ENCODE assay signal across 9 cellular contexts in genomic region chr2:121479882-121480522, GRCh38. TPM values are rescaled to one million over a fixed set of nuclear protein-coding genes. Genes with fewer than 3 reads are reported as not detected.
DNase-seq lines count a peak whose midpoint lies in the region; ATAC-seq and TF ChIP-seq lines count a peak whose summit lies in the region.
"Had no signal": no experiment of that assay in that cellular context is flagged by ENCODE, and none has a peak within 500 bp of the region (broad histone marks: within the 10 kb centered on the region; RNA-seq: fewer than 3 reads in every experiment).

No MANE protein-coding gene starts in this region.

- no peak overlapping the region for H3K4me3 Mint-ChIP-seq in activated CD4-positive, alpha-beta T cell treated with anti-CD3 and anti-CD28 coated beads, Interleukin-2, amount 10 ng/mL, durations not matched to agents 7 days and 5 days
- no peak overlapping the region for H3K4me3 Mint-ChIP-seq in activated CD4-positive, alpha-beta T cell treated with anti-CD3 and anti-CD28 coated beads, Interleukin-2, amount 10 ng/mL, durations not matched to agents 24 days and 14 days

- ATAC-seq in heart left ventricle: peak; percentile 31 to 62 (median 46)
- ATAC-seq in upper lobe of left lung (ENCODE audit: low FRiP score in 2 of 2): peak; percentile 35 to 39
- no peak for ATAC-seq in HG02588 (IDR thresholded peaks at IDR 0.05; ENCODE audit: unreplicated experiment)

- peak; percentile 20 for TF ChIP-seq CTCF in OCI-LY3 (IDR thresholded peaks at IDR 0.05; ENCODE audit: low read depth, low read length)
- TF ChIP-seq CTCF in heart left ventricle (IDR thresholded peaks at IDR 0.05): peak in 3 of 12 donors; percentile 10 to 18 (median 16)
- no peak for TF ChIP-seq CTCF in upper lobe of left lung (IDR thresholded peaks at IDR 0.05)
- peak in 1 of 3 experiments; percentile 18 for TF ChIP-seq CTCF in esophagus muscularis mucosa (IDR thresholded peaks at IDR 0.05)

- H3K27ac ChIP-seq in OCI-LY3 (ENCODE audit: low read length) (no peak overlapping the region), heart left ventricle (peak overlapping the region in 5 of 12 donors; percentile 9 to 38 (median 26)), upper lobe of left lung (no peak overlapping the region), esophagus muscularis mucosa (replicated peaks in 1 of 4) (peak overlapping the region in 2 of 4 donors; percentile 10 to 25)

- no peak for DNase-seq in activated CD4-positive, alpha-beta T cell treated with anti-CD3 and anti-CD28 coated beads, Interleukin-2, amount 10 ng/mL, durations not matched to agents 7 days and 5 days
- no peak for DNase-seq in activated CD4-positive, alpha-beta T cell treated with anti-CD3 and anti-CD28 coated beads, Interleukin-2, amount 10 ng/mL, durations not matched to agents 24 days and 14 days
- DNase-seq in heart left ventricle (no peak), upper lobe of left lung (peak in 1 of 2 donors; percentile 47), esophagus muscularis mucosa (ENCODE audit: extremely low spot score) (no peak), SW480 (ENCODE audit: low spot score) (no peak)
- DNase-seq: naive B cell had no signal

- peak overlapping the region; percentile 6 for H3K27ac Mint-ChIP-seq in activated CD4-positive, alpha-beta T cell treated with anti-CD3 and anti-CD28 coated beads, Interleukin-2, amount 10 ng/mL, durations not matched to agents 7 days and 5 days
- H3K27ac Mint-ChIP-seq in activated CD4-positive, alpha-beta T cell treated with anti-CD3 and anti-CD28 coated beads, Interleukin-2, amount 10 ng/mL, durations not matched to agents 24 days and 14 days: no peak overlapping the region

- no peaks in the 10 kb centered on the region for H3K4me1 ChIP-seq in OCI-LY3 (ENCODE audit: low read length)
- peaks cover 0 to 70% (median 43%) of the 10 kb centered on the region in 12 donors for H3K4me1 ChIP-seq in heart left ventricle
- H3K4me1 ChIP-seq in upper lobe of left lung: peaks cover 3 to 24% (median 12%) of the 10 kb centered on the region in 4 donors
- peaks cover 35 to 74% (median 70%) of the 10 kb centered on the region in 4 donors for H3K4me1 ChIP-seq in esophagus muscularis mucosa

- 0 out of 2 replicates have a peak, but pooled peaks cover 4% of the 10 kb centered on the region for H3K79me2 ChIP-seq in OCI-LY3 (ENCODE audit: low read length)

- H3K4me1 Mint-ChIP-seq in activated CD4-positive, alpha-beta T cell treated with anti-CD3 and anti-CD28 coated beads, Interleukin-2, amount 10 ng/mL, durations not matched to agents 7 days and 5 days: peaks cover 8% of the 10 kb centered on the region
- peaks cover 14% of the 10 kb centered on the region for H3K4me1 Mint-ChIP-seq in activated CD4-positive, alpha-beta T cell treated with anti-CD3 and anti-CD28 coated beads, Interleukin-2, amount 10 ng/mL, durations not matched to agents 24 days and 14 days

- H3K4me2 ChIP-seq in OCI-LY3 (ENCODE audit: low read length): no peak overlapping the region

- H4K20me1 ChIP-seq in OCI-LY3 (ENCODE audit: insufficient read depth, low read length): peaks cover 17% of the 10 kb centered on the region; the same call in 1 of the 2 replicates

- TF ChIP-seq EP300 in upper lobe of left lung (IDR thresholded peaks at IDR 0.05): no peak
- TF ChIP-seq EP300 in esophagus muscularis mucosa (IDR thresholded peaks at IDR 0.05): no peak

- H3K27me3 ChIP-seq in OCI-LY3 (ENCODE audit: low read depth, low read length) (no peaks in the 10 kb centered on the region), heart left ventricle (no peaks in the 10 kb centered on the region), upper lobe of left lung (no peaks in the 10 kb centered on the region), esophagus muscularis mucosa (no peaks in the 10 kb centered on the region)

- H3K9me3 ChIP-seq in OCI-LY3 (ENCODE audit: insufficient read depth, low read length): no peaks in the 10 kb centered on the region
- no peaks in the 10 kb centered on the region for H3K9me3 ChIP-seq in heart left ventricle
- H3K9me3 ChIP-seq in upper lobe of left lung: no peaks in the 10 kb centered on the region
- H3K9me3 ChIP-seq in esophagus muscularis mucosa: no peaks in the 10 kb centered on the region

- POLR2A ChIA-PET in activated CD4-positive, alpha-beta T cell treated with anti-CD3 and anti-CD28 coated beads, Interleukin-2, amount 10 ng/mL, durations not matched to agents 7 days and 5 days (lab: Charles Lee): no interaction called here

- no peaks in the 10 kb centered on the region for H3K9me3 Mint-ChIP-seq in activated CD4-positive, alpha-beta T cell treated with anti-CD3 and anti-CD28 coated beads, Interleukin-2, amount 10 ng/mL, durations not matched to agents 7 days and 5 days
- no peaks in the 10 kb centered on the region for H3K9me3 Mint-ChIP-seq in activated CD4-positive, alpha-beta T cell treated with anti-CD3 and anti-CD28 coated beads, Interleukin-2, amount 10 ng/mL, durations not matched to agents 24 days and 14 days
- H3K9me3 Mint-ChIP-seq: naive B cell had no signal

- WGBS in heart left ventricle, 4 donors: 41 to 56% (median 47%) methylated on average over 8 of the region's 8 CpGs
- WGBS in upper lobe of left lung, 2 donors: 48 to 53% methylated on average over 8 of the region's 8 CpGs
- WGBS in esophagus muscularis mucosa: 53% methylated on average over 8 of the region's 8 CpGs

- H3K36me3 Mint-ChIP-seq in activated CD4-positive, alpha-beta T cell treated with anti-CD3 and anti-CD28 coated beads, Interleukin-2, amount 10 ng/mL, durations not matched to agents 7 days and 5 days (ENCODE audit: low read depth): no peaks in the 10 kb centered on the region
- peaks cover 10% of the 10 kb centered on the region for H3K36me3 Mint-ChIP-seq in activated CD4-positive, alpha-beta T cell treated with anti-CD3 and anti-CD28 coated beads, Interleukin-2, amount 10 ng/mL, durations not matched to agents 24 days and 14 days (ENCODE audit: low read depth)
- H3K36me3 Mint-ChIP-seq: naive B cell had no signal

- H2AFZ ChIP-seq in OCI-LY3 (ENCODE audit: low read depth, low read length): no peak overlapping the region

- TF ChIP-seq POLR2A in heart left ventricle (IDR thresholded peaks at IDR 0.05): no peak
- TF ChIP-seq POLR2A in upper lobe of left lung (IDR thresholded peaks at IDR 0.05): no peak
- TF ChIP-seq POLR2A in esophagus muscularis mucosa (IDR thresholded peaks at IDR 0.05; ENCODE audit: low read depth): no peak

- H3K27me3 Mint-ChIP-seq in activated CD4-positive, alpha-beta T cell treated with anti-CD3 and anti-CD28 coated beads, Interleukin-2, amount 10 ng/mL, durations not matched to agents 7 days and 5 days: no peaks in the 10 kb centered on the region
- H3K27me3 Mint-ChIP-seq in activated CD4-positive, alpha-beta T cell treated with anti-CD3 and anti-CD28 coated beads, Interleukin-2, amount 10 ng/mL, durations not matched to agents 24 days and 14 days: no peaks in the 10 kb centered on the region
- H3K27me3 Mint-ChIP-seq: naive B cell had no signal

- H3K4me3 ChIP-seq in OCI-LY3 (ENCODE audit: low read length) (no peak overlapping the region), heart left ventricle (no peak overlapping the region), upper lobe of left lung (no peak overlapping the region), esophagus muscularis mucosa (no peak overlapping the region)

- no peak overlapping the region for H3K9ac ChIP-seq in OCI-LY3 (ENCODE audit: low read length)

- CTCF ChIA-PET in activated CD4-positive, alpha-beta T cell treated with anti-CD3 and anti-CD28 coated beads, Interleukin-2, amount 10 ng/mL, durations not matched to agents 7 days and 5 days (lab: Charles Lee): no interaction called here

- H3K36me3 ChIP-seq in OCI-LY3 (replicated peaks; ENCODE audit: low read depth, low read length) (no peaks in the 10 kb centered on the region), heart left ventricle (peaks cover 0 to 10% (median 0%) of the 10 kb centered on the region in 9 donors), upper lobe of left lung (peaks cover 0 to 7% (median 0%) of the 10 kb centered on the region in 4 donors), esophagus muscularis mucosa (no peaks in the 10 kb centered on the region)

- intact Hi-C loops in activated CD4-positive, alpha-beta T cell treated with anti-CD3 and anti-CD28 coated beads, Interleukin-2, amount 10 ng/mL, durations not matched to agents 24 days and 14 days (cut with micrococcal nuclease): no loop called here
- intact Hi-C loops in heart left ventricle (cut with DNase I): loop anchor here in 1 of 10 donors (5.0 kb wide), 1 partner anchor 47 kb away; no protein-coding TSS in a partner anchor
- intact Hi-C loops in esophagus muscularis mucosa (cut with DNase I): no loop called here

RNA-seq across cellular contexts. Expression of gene RNU4ATAC, which starts 50.7 kb away (rescaled TPM):
- total RNA-seq in activated CD4-positive, alpha-beta T cell treated with anti-CD3 and anti-CD28 coated beads, Interleukin-2, amount 10 ng/mL, durations not matched to agents 7 days and 5 days: not detected
- total RNA-seq in activated CD4-positive, alpha-beta T cell treated with anti-CD3 and anti-CD28 coated beads, Interleukin-2, amount 10 ng/mL, durations not matched to agents 24 days and 14 days: not detected in 2 replicates
- total RNA-seq in heart left ventricle: not detected
- not detected for polyA plus RNA-seq in heart left ventricle
- not detected for total RNA-seq in upper lobe of left lung
- not detected for total RNA-seq in esophagus muscularis mucosa
